8 cellular contexts compared by ENCODE assay signal in the genomic region with DNA sequence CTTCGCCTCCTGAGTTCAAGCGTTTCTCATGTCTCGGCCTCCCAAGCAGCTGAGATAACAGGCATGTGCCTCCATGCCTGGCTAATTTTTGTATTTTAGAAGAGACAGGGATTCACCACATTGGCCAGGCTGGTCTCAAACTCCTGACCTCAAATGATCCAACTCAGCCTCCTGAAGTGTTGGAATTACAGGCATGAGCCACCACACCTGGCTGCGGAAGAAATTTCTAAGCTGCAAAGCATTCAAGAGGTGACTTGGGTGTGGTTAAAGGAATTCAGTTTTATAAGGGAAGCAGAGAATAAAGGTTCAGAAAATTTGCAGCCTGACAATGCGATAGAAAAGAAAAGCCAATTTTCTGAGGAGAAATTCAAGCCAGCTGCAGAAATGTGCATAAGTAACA. TPM values are rescaled to one million over a fixed set of nuclear protein-coding genes. Genes with fewer than 3 reads are reported as not detected.
"Had no signal": no experiment of that assay in that cellular context is flagged by ENCODE, and none has a peak within 500 bp of the region (broad histone marks: within the 10 kb centered on the region; RNA-seq: fewer than 3 reads in every experiment).

No MANE protein-coding gene starts in this region.

RNA-seq across cellular contexts. Expression of gene FOLR1, which starts 22.9 kb away (rescaled TPM):
- total RNA-seq: NCI-H460, Peyer's patch, RPMI7951, SK-MEL-5 had no signal
- polyA plus RNA-seq: SK-N-SH had no signal

RNA-seq across cellular contexts. Expression of gene FOLR3, which starts 33.5 kb away (rescaled TPM):
- total RNA-seq: HT-29, LHCN-M2, NCI-H460, PC-9, Peyer's patch, RPMI7951, SK-MEL-5 had no signal
- polyA plus RNA-seq: SK-N-SH had no signal

RNA-seq across cellular contexts. Expression of gene FOLR2, which starts 47.5 kb away (rescaled TPM):
- total RNA-seq: HT-29, LHCN-M2, NCI-H460, PC-9, RPMI7951, SK-MEL-5 had no signal
- polyA plus RNA-seq: SK-N-SH had no signal
